ENCODE assay signal across 17 cellular contexts in the genomic region with DNA sequence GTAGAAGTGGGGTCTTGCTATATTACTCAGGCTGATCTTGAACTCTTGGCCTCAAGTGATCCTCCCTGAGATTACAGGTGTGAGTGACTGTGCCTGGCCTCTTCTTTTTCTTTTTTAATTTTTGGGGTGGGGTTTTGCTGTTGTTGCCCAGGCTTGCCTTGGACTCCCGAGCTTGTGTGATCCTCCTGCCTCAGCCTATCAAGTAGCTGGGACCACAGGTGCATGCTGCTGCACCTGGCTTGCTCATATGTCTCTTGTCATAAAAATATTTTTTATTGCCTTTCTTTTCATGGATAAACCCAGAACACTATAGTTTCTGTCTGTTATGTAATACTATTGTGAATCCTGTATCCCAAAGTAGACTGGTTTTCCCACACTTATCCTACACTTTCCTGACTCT.
"Had no signal": no experiment of that assay in that cellular context is flagged by ENCODE, and none has a peak within 500 bp of the region (broad histone marks: within the 10 kb centered on the region; RNA-seq: fewer than 3 reads in every experiment).

No MANE protein-coding gene starts in this region.

- DNase-seq: activated B cell treated with CpG ODN at 0.5 μM for 24 hours; activated CD4-positive, alpha-beta memory T cell treated with anti-CD3 and anti-CD28 coated beads for 36 hours; activated CD4-positive, alpha-beta T cell treated with anti-CD3 and anti-CD28 coated beads for 48 hours; activated naive CD4-positive, alpha-beta T cell treated with Interleukin-2 at 50 U/mL for 16 hours; activated naive CD8-positive, alpha-beta T cell treated with anti-CD3 and anti-CD28 coated beads for 36 hours; activated T-cell treated with anti-CD3 and anti-CD28 coated beads, Interleukin-2, amount 50 U/mL, for 48 hours; effector memory CD4-positive, alpha-beta T cell; esophagus squamous epithelium; kidney; left lung; naive thymus-derived CD8-positive, alpha-beta T cell; stimulated activated CD4-positive, alpha-beta T cell treated with anti-CD3 and anti-CD28 coated beads, Interleukin-4, amount 100 ng/mL, for 24 hours; stimulated activated naive CD8-positive, alpha-beta T cell treated with anti-CD3 and anti-CD28 coated beads, Interleukin-15, Interleukin-2, amounts not matched to agents 100 U/mL and 50 U/mL, for 24 hours; T-helper 1 cell; T1000; upper lobe of right lung had no signal

- H3K4me3 ChIP-seq: esophagus squamous epithelium, left lung, lung, upper lobe of right lung had no signal
